Comparison of ENCODE assay signal across 20 cellular contexts in the genomic region with DNA sequence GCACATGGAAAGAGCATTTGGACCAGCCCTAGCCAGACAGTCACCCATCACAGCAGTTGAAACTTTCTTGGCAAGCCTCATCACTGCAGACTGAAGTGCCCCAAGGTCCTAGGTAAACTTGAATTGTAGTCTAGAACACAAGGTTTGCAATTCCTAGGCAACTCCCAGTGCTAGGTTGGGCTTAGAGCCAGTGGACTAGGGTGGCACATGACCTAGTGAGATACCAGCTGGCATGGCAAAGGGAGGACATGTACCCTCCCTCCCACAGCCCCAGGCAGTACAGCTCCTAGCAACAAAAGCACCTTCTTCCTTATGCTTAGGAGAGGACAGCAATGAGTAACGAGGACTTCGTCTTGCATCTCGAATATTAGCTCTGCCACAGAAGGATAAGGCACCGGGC.
"Had no signal": no experiment of that assay in that cellular context is flagged by ENCODE, and none has a peak within 500 bp of the region (broad histone marks: within the 10 kb centered on the region; RNA-seq: fewer than 3 reads in every experiment).

No MANE protein-coding gene starts in this region.

- H3K27ac ChIP-seq: RWPE1, SJSA1, SK-N-MC had no signal

- H3K4me3 ChIP-seq: SJSA1, SK-N-MC had no signal

- ATAC-seq: Panc1, PC-3 had no signal

- H3K27me3 ChIP-seq: SJSA1 had no signal

- H3K9me3 ChIP-seq: SJSA1 had no signal

- H3K4me1 ChIP-seq: SJSA1 had no signal

- DNase-seq: KBM-7; MV-4-11; NCI-H1048; NCI-H1105; NCI-H1417; NCI-H1436 treated with DMSO at 0.1 percent for 48 hours; NCI-H1694; NCI-H187 treated with DMSO at 0.1 percent for 48 hours; NCI-H2029 treated with DMSO at 0.1 percent for 48 hours; NCI-H2171 treated with DMSO at 0.1 percent for 48 hours; NCI-H524; NCI-H526 treated with DMSO at 0.1 percent for 48 hours; NCI-H774; NK-92 treated with Interleukin-12 subunit alpha and Interleukin-12 subunit beta, amount 100 ng/mL, for 24 hours; PC-3; SIG-M5 had no signal

- H3K36me3 ChIP-seq: SJSA1 had no signal
